Comparison of ENCODE assay signal across 12 cellular contexts in the genomic region with DNA sequence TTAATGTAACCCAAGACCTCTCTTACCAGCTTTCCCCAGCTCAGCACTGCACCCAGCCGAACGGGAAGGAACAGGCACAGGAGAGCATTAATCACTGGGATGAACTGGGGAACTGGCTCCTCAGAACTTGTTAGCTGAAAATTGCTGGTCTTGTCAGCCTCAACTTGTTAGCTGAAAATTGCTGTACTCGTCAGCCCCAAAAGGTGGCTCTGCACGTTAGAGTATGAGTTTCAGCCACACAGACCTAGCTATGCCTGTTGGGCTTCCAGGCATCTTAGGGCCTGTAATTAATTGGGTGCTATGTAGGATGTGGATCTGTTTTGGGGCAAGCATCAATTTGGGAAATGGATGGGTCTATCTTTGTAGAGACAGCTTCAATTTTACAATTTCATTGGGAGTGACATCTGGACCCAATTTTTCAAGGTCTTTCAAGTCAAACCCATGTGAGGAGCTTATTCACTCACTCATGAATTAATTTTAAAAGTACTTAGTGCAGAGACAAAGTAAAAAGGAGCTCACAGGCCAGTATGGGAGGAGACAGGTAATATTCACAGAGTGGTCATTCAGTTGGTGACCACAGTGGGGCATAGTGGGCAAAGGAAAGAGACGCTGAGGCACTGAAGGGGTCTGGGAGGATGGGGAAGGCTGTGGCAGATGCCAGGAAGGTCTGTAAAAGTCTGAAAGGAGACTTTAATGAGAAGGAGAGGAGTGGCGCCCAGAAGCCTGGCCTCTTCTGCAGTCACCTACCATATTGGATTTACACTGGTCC.
DNase-seq lines count a peak whose midpoint lies in the region; TF ChIP-seq lines count a peak whose summit lies in the region.
"Had no signal": no experiment of that assay in that cellular context is flagged by ENCODE, and none has a peak within 500 bp of the region (broad histone marks: within the 10 kb centered on the region; RNA-seq: fewer than 3 reads in every experiment).

No MANE protein-coding gene starts in this region.

- H3K4me3 ChIP-seq in SK-N-SH (ENCODE audit: low read depth in 2 of 2, low read length in 1 of 2), result no peak overlapping the region
- no peak overlapping the region for H3K4me3 ChIP-seq in hepatocyte
- no peak overlapping the region for H3K4me3 ChIP-seq in smooth muscle cell

- POLR2A ChIA-PET in SK-N-SH (lab: Yijun Ruan, JAX), result interaction anchor here (0.7 to 2.4 kb wide), 2 partner anchors 17 to 19 kb away, joined by 5 to 10 read pairs; no protein-coding TSS in a partner anchor

- no peaks in the 10 kb centered on the region for H3F3A ChIP-seq in SK-N-SH (replicated peaks; ENCODE audit: insufficient read depth)
- H3F3A ChIP-seq in smooth muscle cell (ENCODE audit: low read depth), result no peaks in the 10 kb centered on the region

- H3K36me3 ChIP-seq in SK-N-SH (replicated peaks in 1 of 2; ENCODE audit: control insufficient read depth in 1 of 2, insufficient read depth in 2 of 2, low read length in 1 of 2) (no peaks in the 10 kb centered on the region), hepatocyte (replicated peaks; ENCODE audit: insufficient read depth, low read depth) (no peaks in the 10 kb centered on the region), smooth muscle cell (ENCODE audit: low read depth) (no peaks in the 10 kb centered on the region)

- H2AFZ ChIP-seq in SK-N-SH (ENCODE audit: low read depth), result no peak overlapping the region
- no peak overlapping the region for H2AFZ ChIP-seq in hepatocyte
- no peak overlapping the region for H2AFZ ChIP-seq in smooth muscle cell (ENCODE audit: low read depth)

- no peaks in the 10 kb centered on the region for H3K79me2 ChIP-seq in SK-N-SH (ENCODE audit: insufficient read depth)
- no peaks in the 10 kb centered on the region for H3K79me2 ChIP-seq in hepatocyte
- H3K79me2 ChIP-seq in smooth muscle cell (ENCODE audit: low read depth), result no peaks in the 10 kb centered on the region

- H3K9ac ChIP-seq in SK-N-SH (no peak overlapping the region), smooth muscle cell (ENCODE audit: low read depth) (no peak overlapping the region)

- H3K4me1 ChIP-seq in SK-N-SH (ENCODE audit: control insufficient read depth in 1 of 2, insufficient read depth in 2 of 2, low read depth in 1 of 2, low read length in 1 of 2) (peaks cover 0 to 30% of the 10 kb centered on the region in 2 experiments; a peak in 2 of 4 replicates), hepatocyte (ENCODE audit: insufficient read depth) (peaks cover 26% of the 10 kb centered on the region), smooth muscle cell (ENCODE audit: low read depth) (peaks cover 3% of the 10 kb centered on the region)

- TF ChIP-seq EP300 in SK-N-SH (IDR thresholded peaks at IDR 0.05; ENCODE audit: borderline replicate concordance in 1 of 2, low read depth in 1 of 2, low read length in 1 of 2), result no peak

- no peaks in the 10 kb centered on the region for H3K27me3 ChIP-seq in SK-N-SH (ENCODE audit: insufficient read depth)
- no peaks in the 10 kb centered on the region for H3K27me3 ChIP-seq in hepatocyte
- H3K27me3 ChIP-seq in smooth muscle cell (ENCODE audit: low read depth), result no peaks in the 10 kb centered on the region

- H3K9me3 ChIP-seq in SK-N-SH, result no peaks in the 10 kb centered on the region
- no peaks in the 10 kb centered on the region for H3K9me3 ChIP-seq in hepatocyte (ENCODE audit: low read depth)
- H3K9me3 ChIP-seq in smooth muscle cell (replicated peaks; ENCODE audit: low read depth), result no peaks in the 10 kb centered on the region

- H3K9me2 ChIP-seq in SK-N-SH (no peaks in the 10 kb centered on the region), hepatocyte (replicated peaks; ENCODE audit: insufficient read depth) (no peaks in the 10 kb centered on the region)

- H3K4me2 ChIP-seq in SK-N-SH (no peak overlapping the region), hepatocyte (peak overlapping the region; percentile 11), smooth muscle cell (no peak overlapping the region)

- peak; percentile 16 for DNase-seq in DMS53 (lab: John Stamatoyannopoulos, UW)
- DNase-seq in DMS53 treated with DMSO at 0.1 percent for 48 hours (lab: John Stamatoyannopoulos, UW; ENCODE audit: unreplicated experiment), result no peak
- DNase-seq in SK-N-SH, result peak; percentile 69
- peak; percentile 27 for DNase-seq in hepatocyte (ENCODE audit: low spot score)
- no peak for DNase-seq in smooth muscle cell (lab: John Stamatoyannopoulos, UW; ENCODE audit: unreplicated experiment)
- no peak for DNase-seq in stimulated activated CD4-positive, alpha-beta T cell treated with anti-CD3 and anti-CD28 coated beads, Interleukin-1b, Interleukin-23, amount 100 ng/mL, for 48 hours
- no peak for DNase-seq in AG20443 (ENCODE audit: low spot score)
- DNase-seq in central memory CD4-positive, alpha-beta T cell, result no peak
- DNase-seq: activated T-cell treated with anti-CD3 and anti-CD28 coated beads, Interleukin-2, amount 50 U/mL, for 1 hour; foreskin fibroblast; NK-92 treated with Interleukin-12 subunit alpha and Interleukin-12 subunit beta, amount 100 ng/mL, for 24 hours had no signal

- CTCF ChIA-PET in SK-N-SH (lab: Yijun Ruan, JAX), result interaction anchor here (0.6 to 10.7 kb wide), 28 partner anchors 10 to 1631 kb away, joined by 3 to 294 read pairs (median 4); no protein-coding TSS in a partner anchor

- H3K27ac ChIP-seq in SK-N-SH (ENCODE audit: low read depth in 2 of 2, low read length in 1 of 2) (no peak overlapping the region; a peak in 1 of 4 replicates), hepatocyte (peak overlapping the region; percentile 63), smooth muscle cell (ENCODE audit: low read depth) (no peak overlapping the region)
- H3K27ac ChIP-seq: 22Rv1 had no signal

- peak; percentile 85 for TF ChIP-seq RAD21 in SK-N-SH (IDR thresholded peaks at IDR 0.05; ENCODE audit: low read length)

- 35% methylated on average over 6 of the region's 6 CpGs for WGBS in SK-N-SH (ENCODE audit: low lambda C conversion rate)
- 40% methylated on average over 6 of the region's 6 CpGs for WGBS in hepatocyte (ENCODE audit: low lambda C conversion rate, missing lambda C conversion rate)
- 52% methylated on average over 6 of the region's 6 CpGs for WGBS in smooth muscle cell (ENCODE audit: low lambda C conversion rate)

- peak; percentile 32 for TF ChIP-seq CTCF in SK-N-SH (IDR thresholded peaks at IDR 0.05)
- TF ChIP-seq CTCF in hepatocyte (IDR thresholded peaks at IDR 0.05; ENCODE audit: poor library complexity), result peak; percentile 20
- peak; percentile 17 for TF ChIP-seq CTCF in smooth muscle cell (IDR thresholded peaks at IDR 0.05; ENCODE audit: borderline replicate concordance, insufficient read depth, poor library complexity, severe bottlenecking)

- H4K20me1 ChIP-seq in SK-N-SH (ENCODE audit: insufficient read depth) (no peaks in the 10 kb centered on the region), hepatocyte (ENCODE audit: insufficient read depth, poor library complexity, severe bottlenecking) (no peaks in the 10 kb centered on the region), smooth muscle cell (ENCODE audit: low read depth) (no peaks in the 10 kb centered on the region)

TF ChIP-seq in SK-N-SH, 30 proteins besides CTCF, POLR2A, EP300 and RAD21:
- TF ChIP-seq, protein P1, sequence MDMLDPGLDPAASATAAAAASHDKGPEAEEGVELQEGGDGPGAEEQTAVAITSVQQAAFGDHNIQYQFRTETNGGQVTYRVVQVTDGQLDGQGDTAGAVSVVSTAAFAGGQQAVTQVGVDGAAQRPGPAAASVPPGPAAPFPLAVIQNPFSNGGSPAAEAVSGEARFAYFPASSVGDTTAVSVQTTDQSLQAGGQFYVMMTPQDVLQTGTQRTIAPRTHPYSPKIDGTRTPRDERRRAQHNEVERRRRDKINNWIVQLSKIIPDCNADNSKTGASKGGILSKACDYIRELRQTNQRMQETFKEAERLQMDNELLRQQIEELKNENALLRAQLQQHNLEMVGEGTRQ (IDR thresholded peaks at IDR 0.05; ENCODE audit: borderline replicate concordance, low read depth, low read length), result no peak
- TF ChIP-seq SMC3 (IDR thresholded peaks at IDR 0.05; ENCODE audit: low read depth, low read length), result peak; percentile 76

Comparison
In these comparisons a context has a peak if more than half of its experiments do, and no peak if none do; other contexts are left out.
1. DNase-seq: peak in DMS53 (single experiment), SK-N-SH (single experiment) and hepatocyte (single experiment); none in DMS53 treated with DMSO at 0.1 percent for 48 hours (single experiment), smooth muscle cell (single experiment), stimulated activated CD4-positive, alpha-beta T cell treated with anti-CD3 and anti-CD28 coated beads, Interleukin-1b, Interleukin-23, amount 100 ng/mL, for 48 hours (single experiment), AG20443 (single experiment) and central memory CD4-positive, alpha-beta T cell (single experiment).
2. Peak in every context shown above with its lines, with median percentiles within 50 percentile points of each other: CTCF ChIP-seq.